In the genomic region with DNA sequence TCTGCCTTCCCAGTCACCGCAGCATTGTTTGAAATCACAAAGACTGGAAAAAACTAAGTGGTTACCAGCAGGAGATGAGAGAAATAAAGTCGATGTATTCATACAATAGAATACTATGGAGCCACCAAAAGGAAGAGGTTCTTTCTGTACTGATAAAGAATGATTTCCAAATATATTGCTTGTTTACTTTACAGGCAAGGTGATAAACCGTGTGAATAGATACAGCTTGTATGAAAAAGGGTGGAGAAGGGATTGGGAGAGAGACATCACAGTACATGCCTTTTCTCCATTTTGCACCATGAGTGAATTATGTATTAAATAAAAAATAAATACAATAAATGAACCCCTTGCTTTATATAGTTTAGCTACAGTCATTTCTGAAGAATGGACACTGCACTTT, we compare ENCODE assay signal across 14 cellular contexts.
DNase-seq lines count a peak whose midpoint lies in the region; ATAC-seq and TF ChIP-seq lines count a peak whose summit lies in the region.
"Had no signal": no experiment of that assay in that cellular context is flagged by ENCODE, and none has a peak within 500 bp of the region (broad histone marks: within the 10 kb centered on the region; RNA-seq: fewer than 3 reads in every experiment).

No MANE protein-coding gene starts in this region.

- H2AK5ac ChIP-seq in neuronal stem cell (ENCODE audit: low read depth, low read length) = no peak overlapping the region

- ATAC-seq in GM19351 (IDR thresholded peaks at IDR 0.05; ENCODE audit: unreplicated experiment) (peak; percentile 7), HG03159 (IDR thresholded peaks at IDR 0.05; ENCODE audit: unreplicated experiment) (peak; percentile 17), body of pancreas (peak; percentile 4), GM19023 (IDR thresholded peaks at IDR 0.05; ENCODE audit: unreplicated experiment) (no peak)

- H3K18ac ChIP-seq in neuronal stem cell (ENCODE audit: low read length) = no peak overlapping the region

- no peak for DNase-seq in body of pancreas
- DNase-seq in neuronal stem cell (ENCODE audit: low spot score) = no peak
- no peak for DNase-seq in amniotic stem cell (lab: John Stamatoyannopoulos, UW)
- DNase-seq in DMS53 (lab: John Stamatoyannopoulos, UW) = no peak
- no peak for DNase-seq in NOMO-1 treated with dmso at 0.1 percent for 144 hours (lab: John Stamatoyannopoulos, UW; ENCODE audit: unreplicated experiment)
- DNase-seq: C1 segment of cervical spinal cord, DMS79 treated with DMSO at 0.1 percent for 48 hours had no signal

- 48 to 56% methylated on average over 3 of the region's 3 CpGs for WGBS in body of pancreas, 2 donors
- WGBS in neuronal stem cell (ENCODE audit: extremely low coverage in 2 of 2, insufficient read length in 2 of 2, insufficient replicate concordance in 1 of 2), 2 donors = no CpG with 5 or more reads among the region's 3 CpGs

- no peaks in the 10 kb centered on the region for H3K9me3 ChIP-seq in body of pancreas
- H3K9me3 ChIP-seq in neuronal stem cell (replicated peaks in 1 of 2; ENCODE audit: control insufficient read depth in 2 of 2, insufficient read depth in 1 of 2, low read depth in 1 of 2, low read length in 2 of 2) = no peaks in the 10 kb centered on the region
- H3K9me3 ChIP-seq: BE2C, Caco-2, HAP-1 had no signal

- TF ChIP-seq CTCF in body of pancreas (IDR thresholded peaks at IDR 0.05) = no peak

- no peak overlapping the region for H3K9ac ChIP-seq in neuronal stem cell (ENCODE audit: low read depth, low read length, poor library complexity)
- H3K9ac ChIP-seq: GM23248 had no signal

- no peaks in the 10 kb centered on the region for H3K79me1 ChIP-seq in neuronal stem cell (ENCODE audit: low read depth, low read length)

- no peak overlapping the region for H4K8ac ChIP-seq in neuronal stem cell (ENCODE audit: low read depth, low read length)

- no peak overlapping the region for H3K27ac ChIP-seq in body of pancreas
- H3K27ac ChIP-seq in neuronal stem cell (replicated peaks; ENCODE audit: low read length) = no peak overlapping the region
- H3K27ac ChIP-seq: GM23248 had no signal

- no peak overlapping the region for H3K4ac ChIP-seq in neuronal stem cell (ENCODE audit: low read length)

- no peak overlapping the region for H3K14ac ChIP-seq in neuronal stem cell (ENCODE audit: low read length)

- no peaks in the 10 kb centered on the region for H3K36me3 ChIP-seq in body of pancreas (replicated peaks in 1 of 2; ENCODE audit: insufficient read depth in 1 of 2, low read depth in 2 of 2)
- no peaks in the 10 kb centered on the region for H3K36me3 ChIP-seq in neuronal stem cell (replicated peaks in 1 of 2; ENCODE audit: control insufficient read depth in 2 of 2, insufficient read depth in 2 of 2, low read length in 2 of 2)
- H3K36me3 ChIP-seq: BE2C, HAP-1 had no signal

- no peak for TF ChIP-seq POLR2A in body of pancreas (IDR thresholded peaks at IDR 0.05)

- H2AFZ ChIP-seq in neuronal stem cell (ENCODE audit: low read length) = peak overlapping the region; percentile 10
- H2AFZ ChIP-seq: GM23248 had no signal

- H2BK12ac ChIP-seq in neuronal stem cell (ENCODE audit: low read length) = no peak overlapping the region

- intact Hi-C loops in body of pancreas (cut with DNase I) = loop anchor here (10.0 kb wide), 1 partner anchor 418 kb away; no protein-coding TSS in a partner anchor

- no peak overlapping the region for H4K91ac ChIP-seq in neuronal stem cell (ENCODE audit: low read depth, low read length, poor library complexity)

- H2BK120ac ChIP-seq in neuronal stem cell (ENCODE audit: low read depth, low read length) = no peak overlapping the region

- H3K27me3 ChIP-seq in body of pancreas = no peaks in the 10 kb centered on the region
- no peaks in the 10 kb centered on the region for H3K27me3 ChIP-seq in neuronal stem cell (ENCODE audit: control insufficient read depth in 3 of 3, insufficient read depth in 3 of 3, low read depth in 1 of 3, low read length in 3 of 3)
- H3K27me3 ChIP-seq: BE2C had no signal

- H3K4me3 ChIP-seq in body of pancreas = no peak overlapping the region
- no peak overlapping the region for H3K4me3 ChIP-seq in neuronal stem cell (ENCODE audit: low read length in 2 of 2)
- H3K4me3 ChIP-seq: GM23248, HAP-1 had no signal

- H2BK5ac ChIP-seq in neuronal stem cell (ENCODE audit: low read length) = no peak overlapping the region

- H3K4me1 ChIP-seq in body of pancreas (no peaks in the 10 kb centered on the region), neuronal stem cell (ENCODE audit: control insufficient read depth in 2 of 2, insufficient read depth in 1 of 2, low read depth in 1 of 2, low read length in 2 of 2) (peaks cover 0 to 17% of the 10 kb centered on the region in 2 donors)
- H3K4me1 ChIP-seq: Caco-2, HAP-1 had no signal

- no peak overlapping the region for H2BK15ac ChIP-seq in neuronal stem cell (ENCODE audit: low read length)

- H3K4me2 ChIP-seq in neuronal stem cell (ENCODE audit: insufficient read depth, low read length, poor library complexity, severe bottlenecking) = no peak overlapping the region

- H3K23ac ChIP-seq in neuronal stem cell (ENCODE audit: low read depth, low read length, poor library complexity) = no peak overlapping the region
